In the genomic region with DNA sequence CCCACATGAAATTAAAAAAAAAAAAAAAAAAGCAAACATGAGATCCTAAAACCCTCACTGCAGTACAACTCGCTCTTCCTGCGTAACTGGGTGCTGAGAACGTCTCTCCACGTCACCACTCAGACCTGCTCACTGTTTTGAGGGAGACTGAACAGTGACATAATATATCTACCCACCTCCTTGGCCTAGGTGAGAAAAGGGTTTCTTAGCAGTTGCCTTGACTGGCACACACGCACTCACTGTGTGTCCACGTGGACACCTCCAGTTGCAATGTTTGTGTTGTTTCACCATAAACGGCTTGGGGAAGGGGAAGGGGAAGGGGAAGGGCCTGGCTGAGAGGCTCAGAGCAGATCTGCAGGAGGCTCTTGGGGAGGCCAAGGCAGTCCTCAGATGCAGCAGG, we compare ENCODE assay signal across 24 cellular contexts. TPM values are rescaled to one million over a fixed set of nuclear protein-coding genes. Genes with fewer than 3 reads are reported as not detected.
DNase-seq lines count a peak whose midpoint lies in the region; ATAC-seq and TF ChIP-seq lines count a peak whose summit lies in the region.
"Had no signal": no experiment of that assay in that cellular context is flagged by ENCODE, and none has a peak within 500 bp of the region (broad histone marks: within the 10 kb centered on the region; RNA-seq: fewer than 3 reads in every experiment).

No MANE protein-coding gene starts in this region.

- H3K9me3 ChIP-seq in HCT116 (ENCODE audit: control insufficient read depth in 1 of 2, insufficient read depth in 1 of 2, low read depth in 1 of 2, low read length in 2 of 2) (no peaks in the 10 kb centered on the region), HAP-1 (no peaks in the 10 kb centered on the region)
- H3K9me3 ChIP-seq: SJCRH30 had no signal

- H3K27ac Mint-ChIP-seq in activated naive CD4-positive, alpha-beta T cell treated with anti-CD3 and anti-CD28 coated beads, Interleukin-2, amount 50 U/mL, for 24 hours, result peak overlapping the region; percentile 26
- peak overlapping the region; percentile 69 for H3K27ac Mint-ChIP-seq in activated CD4-positive, alpha-beta memory T cell treated with anti-CD3 and anti-CD28 coated beads, Interleukin-2, amount 10 ng/mL, durations not matched to agents 7 days and 5 days
- peak overlapping the region; percentile 47 to 94 (median 82) for H3K27ac Mint-ChIP-seq in naive thymus-derived CD8-positive, alpha-beta T cell
- no peak overlapping the region for H3K27ac Mint-ChIP-seq in stimulated activated memory B cell treated with anti-CD40 and anti-IgM and Interleukin-4, amounts not matched to agents 10 μg/mL and 1 μg/mL and 100 μg/mL, for 72 hours
- H3K27ac Mint-ChIP-seq: dendritic cell treated with granulocyte-macrophage colony-stimulating factor and Interleukin-4, amounts not matched to agents 40 ng/mL and 50 ng/mL, for 4 days; stimulated activated naive CD8-positive, alpha-beta T cell treated with anti-CD3 and anti-CD28 coated beads, Interleukin-15, Interleukin-2, amounts not matched to agents 100 ng/mL and 50 ng/mL, for 24 hours had no signal

- no peak overlapping the region for H3K9ac ChIP-seq in HCT116 (ENCODE audit: low read length)
- H3K9ac ChIP-seq: KMS-11 had no signal

- no peak for TF ChIP-seq RAD21 in HCT116 (IDR thresholded peaks at IDR 0.05; ENCODE audit: low read depth)

- H3K4me3 ChIP-seq in HCT116 (replicated peaks in 1 of 2; ENCODE audit: low read depth in 1 of 2, low read length in 2 of 2) (no peak overlapping the region), HAP-1 (no peak overlapping the region)
- H3K4me3 ChIP-seq: cardiac muscle cell, SJCRH30 had no signal

- peak; percentile 26; the same call in 1 of the 2 replicates for ATAC-seq in HCT116
- ATAC-seq in naive thymus-derived CD8-positive, alpha-beta T cell, result peak; percentile 28 to 70
- no peak for ATAC-seq in stimulated activated memory B cell treated with anti-CD40 and anti-IgM and Interleukin-4, amounts not matched to agents 10 μg/mL and 1 μg/mL and 100 μg/mL, for 72 hours
- ATAC-seq: left lobe of liver had no signal

- peaks cover 49% of the 10 kb centered on the region for H3K79me2 ChIP-seq in HCT116 (ENCODE audit: insufficient read depth, low read length)

- H3K9me2 ChIP-seq in HCT116 (ENCODE audit: insufficient read depth), result no peaks in the 10 kb centered on the region

- no peaks in the 10 kb centered on the region for H3K27me3 Mint-ChIP-seq in activated naive CD4-positive, alpha-beta T cell treated with anti-CD3 and anti-CD28 coated beads, Interleukin-2, amount 50 U/mL, for 24 hours
- no peaks in the 10 kb centered on the region for H3K27me3 Mint-ChIP-seq in activated CD4-positive, alpha-beta memory T cell treated with anti-CD3 and anti-CD28 coated beads, Interleukin-2, amount 10 ng/mL, durations not matched to agents 7 days and 5 days
- H3K27me3 Mint-ChIP-seq in naive thymus-derived CD8-positive, alpha-beta T cell, result no peaks in the 10 kb centered on the region
- H3K27me3 Mint-ChIP-seq in stimulated activated memory B cell treated with anti-CD40 and anti-IgM and Interleukin-4, amounts not matched to agents 10 μg/mL and 1 μg/mL and 100 μg/mL, for 72 hours, result no peaks in the 10 kb centered on the region
- H3K27me3 Mint-ChIP-seq: dendritic cell treated with granulocyte-macrophage colony-stimulating factor and Interleukin-4, amounts not matched to agents 40 ng/mL and 50 ng/mL, for 4 days; stimulated activated naive CD8-positive, alpha-beta T cell treated with anti-CD3 and anti-CD28 coated beads, Interleukin-15, Interleukin-2, amounts not matched to agents 100 ng/mL and 50 ng/mL, for 24 hours had no signal

- BruUV-seq in HCT116 (replicated peaks; lab: Mats Ljungman, UMichigan), result no TSS peak

- in situ Hi-C loops in HAP-1 (cut with MboI; ENCODE audit: low sequenced_read_pairs), result no loop called here

- H3K4me2 ChIP-seq in HCT116 (ENCODE audit: low read length), result no peak overlapping the region
- H3K4me2 ChIP-seq: KMS-11 had no signal

- no peak overlapping the region for H3K4me3 Mint-ChIP-seq in activated naive CD4-positive, alpha-beta T cell treated with anti-CD3 and anti-CD28 coated beads, Interleukin-2, amount 50 U/mL, for 24 hours
- H3K4me3 Mint-ChIP-seq in activated CD4-positive, alpha-beta memory T cell treated with anti-CD3 and anti-CD28 coated beads, Interleukin-2, amount 10 ng/mL, durations not matched to agents 7 days and 5 days, result no peak overlapping the region
- peak overlapping the region; percentile 16 to 84 (median 61) for H3K4me3 Mint-ChIP-seq in naive thymus-derived CD8-positive, alpha-beta T cell
- no peak overlapping the region for H3K4me3 Mint-ChIP-seq in stimulated activated memory B cell treated with anti-CD40 and anti-IgM and Interleukin-4, amounts not matched to agents 10 μg/mL and 1 μg/mL and 100 μg/mL, for 72 hours
- H3K4me3 Mint-ChIP-seq: dendritic cell treated with granulocyte-macrophage colony-stimulating factor and Interleukin-4, amounts not matched to agents 40 ng/mL and 50 ng/mL, for 4 days; stimulated activated naive CD8-positive, alpha-beta T cell treated with anti-CD3 and anti-CD28 coated beads, Interleukin-15, Interleukin-2, amounts not matched to agents 100 ng/mL and 50 ng/mL, for 24 hours had no signal

- intact Hi-C loops in HCT116 (cut with micrococcal nuclease), result no loop called here

- POLR2A ChIA-PET in HCT116 (lab: Charles Lee), result no interaction called here
- POLR2A ChIA-PET in activated CD4-positive, alpha-beta memory T cell treated with anti-CD3 and anti-CD28 coated beads, Interleukin-2, amount 10 ng/mL, durations not matched to agents 7 days and 5 days (lab: Charles Lee), result interaction anchor here (0.7 to 1.2 kb wide), 3 partner anchors 8 to 142 kb away, joined by 3 read pairs; no protein-coding TSS in a partner anchor
- POLR2A ChIA-PET in naive thymus-derived CD8-positive, alpha-beta T cell (lab: Charles Lee), result interaction anchor here (0.6 to 4.6 kb wide), 10 partner anchors 13 to 85 kb away, joined by 3 to 48 read pairs (median 8); no protein-coding TSS in a partner anchor

- RAD21 ChIA-PET in HCT116 (lab: Charles Lee; ENCODE audit: low non-redundant PET in 1 of 2, low total read pairs in 2 of 2, uncharacterized antibody in 2 of 2, unreplicated experiment in 2 of 2), result no interaction called here

- no peak overlapping the region for H3K27ac ChIP-seq in HCT116 (ENCODE audit: low read depth, low read length)
- H3K27ac ChIP-seq: cardiac muscle cell, KMS-11, SJCRH30 had no signal

- no peak overlapping the region for H2AFZ ChIP-seq in HCT116 (ENCODE audit: low read depth, low read length, poor library complexity, severe bottlenecking)

- H3K36me3 ChIP-seq in HCT116 (ENCODE audit: control insufficient read depth in 1 of 2, insufficient read depth in 2 of 2, low read length in 2 of 2), result peaks cover 58 to 73% of the 10 kb centered on the region in 2 experiments
- peaks cover 76% of the 10 kb centered on the region for H3K36me3 ChIP-seq in HAP-1 (replicated peaks)
- H3K36me3 ChIP-seq: cardiac muscle cell had no signal

- H3K36me3 Mint-ChIP-seq in activated naive CD4-positive, alpha-beta T cell treated with anti-CD3 and anti-CD28 coated beads, Interleukin-2, amount 50 U/mL, for 24 hours, result peaks cover 3% of the 10 kb centered on the region
- H3K36me3 Mint-ChIP-seq in activated CD4-positive, alpha-beta memory T cell treated with anti-CD3 and anti-CD28 coated beads, Interleukin-2, amount 10 ng/mL, durations not matched to agents 7 days and 5 days (ENCODE audit: low read depth), result peaks cover 59% of the 10 kb centered on the region
- no peaks in the 10 kb centered on the region for H3K36me3 Mint-ChIP-seq in naive thymus-derived CD8-positive, alpha-beta T cell
- peaks cover 21% of the 10 kb centered on the region for H3K36me3 Mint-ChIP-seq in stimulated activated memory B cell treated with anti-CD40 and anti-IgM and Interleukin-4, amounts not matched to agents 10 μg/mL and 1 μg/mL and 100 μg/mL, for 72 hours

- no peak for TF ChIP-seq POLR2A in HCT116 (IDR thresholded peaks at IDR 0.05; ENCODE audit: borderline replicate concordance, extremely low read depth, insufficient read depth, insufficient read length)

- H3K4me1 Mint-ChIP-seq in activated naive CD4-positive, alpha-beta T cell treated with anti-CD3 and anti-CD28 coated beads, Interleukin-2, amount 50 U/mL, for 24 hours, result peaks cover 32% of the 10 kb centered on the region
- H3K4me1 Mint-ChIP-seq in activated CD4-positive, alpha-beta memory T cell treated with anti-CD3 and anti-CD28 coated beads, Interleukin-2, amount 10 ng/mL, durations not matched to agents 7 days and 5 days, result peaks cover 28% of the 10 kb centered on the region
- peaks cover 20 to 36% (median 33%) of the 10 kb centered on the region in 4 donors for H3K4me1 Mint-ChIP-seq in naive thymus-derived CD8-positive, alpha-beta T cell
- no peaks in the 10 kb centered on the region for H3K4me1 Mint-ChIP-seq in stimulated activated memory B cell treated with anti-CD40 and anti-IgM and Interleukin-4, amounts not matched to agents 10 μg/mL and 1 μg/mL and 100 μg/mL, for 72 hours

- CTCF ChIA-PET in HCT116 (lab: Charles Lee), result interaction anchor here (0.7 kb wide), 1 partner anchor 9 kb away, joined by 4 read pairs; no protein-coding TSS in a partner anchor
- CTCF ChIA-PET in activated CD4-positive, alpha-beta memory T cell treated with anti-CD3 and anti-CD28 coated beads, Interleukin-2, amount 10 ng/mL, durations not matched to agents 7 days and 5 days (lab: Charles Lee), result interaction anchor here (2.5 kb wide), 1 partner anchor 77 kb away, joined by 12 read pairs; no protein-coding TSS in a partner anchor

- H3K4me1 ChIP-seq in HCT116 (ENCODE audit: control insufficient read depth in 1 of 2, insufficient read depth in 2 of 2, low read length in 2 of 2) (no peaks in the 10 kb centered on the region), HAP-1 (no peaks in the 10 kb centered on the region)
- H3K4me1 ChIP-seq: SJCRH30 had no signal

- H4K20me1 ChIP-seq in HCT116 (ENCODE audit: insufficient read depth), result 0 out of 2 replicates have a peak, but pooled peaks cover 5% of the 10 kb centered on the region

- no peaks in the 10 kb centered on the region for H3K9me3 Mint-ChIP-seq in activated naive CD4-positive, alpha-beta T cell treated with anti-CD3 and anti-CD28 coated beads, Interleukin-2, amount 50 U/mL, for 24 hours
- no peaks in the 10 kb centered on the region for H3K9me3 Mint-ChIP-seq in activated CD4-positive, alpha-beta memory T cell treated with anti-CD3 and anti-CD28 coated beads, Interleukin-2, amount 10 ng/mL, durations not matched to agents 7 days and 5 days
- H3K9me3 Mint-ChIP-seq in naive thymus-derived CD8-positive, alpha-beta T cell, result no peaks in the 10 kb centered on the region
- no peaks in the 10 kb centered on the region for H3K9me3 Mint-ChIP-seq in stimulated activated memory B cell treated with anti-CD40 and anti-IgM and Interleukin-4, amounts not matched to agents 10 μg/mL and 1 μg/mL and 100 μg/mL, for 72 hours
- H3K9me3 Mint-ChIP-seq: dendritic cell treated with granulocyte-macrophage colony-stimulating factor and Interleukin-4, amounts not matched to agents 40 ng/mL and 50 ng/mL, for 4 days; stimulated activated naive CD8-positive, alpha-beta T cell treated with anti-CD3 and anti-CD28 coated beads, Interleukin-15, Interleukin-2, amounts not matched to agents 100 ng/mL and 50 ng/mL, for 24 hours had no signal

- no peak for TF ChIP-seq CTCF in HCT116 (IDR thresholded peaks at IDR 0.05 in 2 of 3, conservative IDR thresholded peaks at IDR 0.05 in 1 of 3; ENCODE audit: borderline replicate concordance in 1 of 3, insufficient read depth in 1 of 3, low read depth in 2 of 3, low read length in 2 of 3)

- DNase-seq in activated naive CD4-positive, alpha-beta T cell treated with Interleukin-2 at 50 U/mL for 16 hours, result no peak
- DNase-seq in HCT116 (ENCODE audit: low read depth, low spot score) (no peak), HAP-1 (ENCODE audit: low spot score in 2 of 2) (no peak)
- no peak for DNase-seq in activated CD4-positive, alpha-beta memory T cell treated with anti-CD3 and anti-CD28 coated beads, Interleukin-2, amount 10 ng/mL, durations not matched to agents 7 days and 5 days
- DNase-seq in naive thymus-derived CD8-positive, alpha-beta T cell, result peak in 7 of 10 donors; percentile 10 to 53 (median 32)
- no peak for DNase-seq in stimulated activated CD4-positive, alpha-beta T cell treated with anti-CD3 and anti-CD28 coated beads, Interleukin-2, amount 100 ng/mL, for 24 hours
- DNase-seq: activated CD4-positive, CD25-positive, alpha-beta regulatory T cell treated with anti-CD3 and anti-CD28 coated beads, Interleukin-2, amount 50 U/mL, for 72 hours; anterior cingulate cortex; C1 segment of cervical spinal cord; hypothalamus; mesenchymal stem cell; NCI-H1436; NCI-H2081 treated with DMSO at 0.1 percent for 48 hours; NCI-H226; nucleus accumbens; SJCRH30; stimulated activated CD4-positive, alpha-beta T cell treated with anti-CD3 and anti-CD28 coated beads, Interleukin-15, amount 100 ng/mL, for 24 hours had no signal

- H3K27me3 ChIP-seq in HCT116 (ENCODE audit: insufficient read depth, low read length) (no peaks in the 10 kb centered on the region), HAP-1 (ENCODE audit: low read depth) (no peaks in the 10 kb centered on the region)
- H3K27me3 ChIP-seq: cardiac muscle cell, SJCRH30 had no signal

RNA-seq across cellular contexts. Expression of a gene that starts 32.0 kb away (rescaled TPM):
- 167 TPM for total RNA-seq in HCT116 (2021; ENCODE audit: unreplicated experiment)
- 64.6 and 69.6 TPM in 2 replicates for polyA plus RNA-seq in HCT116 (2012)
- total RNA-seq in activated CD4-positive, alpha-beta memory T cell treated with anti-CD3 and anti-CD28 coated beads, Interleukin-2, amount 10 ng/mL, durations not matched to agents 7 days and 5 days, result 10 to 100 TPM; 82.9 to 94.6 TPM
- total RNA-seq in naive thymus-derived CD8-positive, alpha-beta T cell, result 1 to 10 TPM; 3.7 to 6.1 TPM
- 1 to 10 TPM in 2 of 3 donors, under 1 TPM in 1; 0.98 to 7.4 (median 1.5) TPM for polyA plus RNA-seq in naive thymus-derived CD8-positive, alpha-beta T cell

RNA-seq across cellular contexts. Expression of a gene that starts 43.9 kb away (rescaled TPM):
- 21.2 TPM for total RNA-seq in HCT116 (2021; ENCODE audit: unreplicated experiment)
- polyA plus RNA-seq in HCT116 (2012), result 10.8 and 11.3 TPM in 2 replicates
- total RNA-seq in activated CD4-positive, alpha-beta memory T cell treated with anti-CD3 and anti-CD28 coated beads, Interleukin-2, amount 10 ng/mL, durations not matched to agents 7 days and 5 days, result 1 to 10 TPM; 1.6 to 1.8 TPM
- 1 to 10 TPM; 1.0 to 2.3 TPM for total RNA-seq in naive thymus-derived CD8-positive, alpha-beta T cell
- polyA plus RNA-seq in naive thymus-derived CD8-positive, alpha-beta T cell, result under 1 TPM in 1 of 3 donors, not detected in 2; 0.16 TPM

Comparison
In these comparisons a context has a peak if more than half of its experiments do, and no peak if none do; other contexts are left out.
1. H3K4me3 Mint-ChIP-seq: peak in naive thymus-derived CD8-positive, alpha-beta T cell (10 of 10); none in activated naive CD4-positive, alpha-beta T cell treated with anti-CD3 and anti-CD28 coated beads, Interleukin-2, amount 50 U/mL, for 24 hours (single experiment), activated CD4-positive, alpha-beta memory T cell treated with anti-CD3 and anti-CD28 coated beads, Interleukin-2, amount 10 ng/mL, durations not matched to agents 7 days and 5 days (single experiment) and stimulated activated memory B cell treated with anti-CD40 and anti-IgM and Interleukin-4, amounts not matched to agents 10 μg/mL and 1 μg/mL and 100 μg/mL, for 72 hours (single experiment).
2. DNase-seq: peak in naive thymus-derived CD8-positive, alpha-beta T cell (7 of 10); none in activated naive CD4-positive, alpha-beta T cell treated with Interleukin-2 at 50 U/mL for 16 hours (single experiment), HCT116 (single experiment), activated CD4-positive, alpha-beta memory T cell treated with anti-CD3 and anti-CD28 coated beads, Interleukin-2, amount 10 ng/mL, durations not matched to agents 7 days and 5 days (single experiment), stimulated activated CD4-positive, alpha-beta T cell treated with anti-CD3 and anti-CD28 coated beads, Interleukin-2, amount 100 ng/mL, for 24 hours (0 of 2) and HAP-1 (0 of 2).
3. RNA of a gene that starts 32.0 kb away (total RNA-seq): 167 TPM in HCT116 (single experiment) and 82.9 to 94.6 TPM in activated CD4-positive, alpha-beta memory T cell treated with anti-CD3 and anti-CD28 coated beads, Interleukin-2, amount 10 ng/mL, durations not matched to agents 7 days and 5 days; 3.7 to 6.1 TPM in naive thymus-derived CD8-positive, alpha-beta T cell; every median in the first group is over 10 times any median in the second.